Comparison of ENCODE assay signal across 2 cellular contexts in the genomic region with DNA sequence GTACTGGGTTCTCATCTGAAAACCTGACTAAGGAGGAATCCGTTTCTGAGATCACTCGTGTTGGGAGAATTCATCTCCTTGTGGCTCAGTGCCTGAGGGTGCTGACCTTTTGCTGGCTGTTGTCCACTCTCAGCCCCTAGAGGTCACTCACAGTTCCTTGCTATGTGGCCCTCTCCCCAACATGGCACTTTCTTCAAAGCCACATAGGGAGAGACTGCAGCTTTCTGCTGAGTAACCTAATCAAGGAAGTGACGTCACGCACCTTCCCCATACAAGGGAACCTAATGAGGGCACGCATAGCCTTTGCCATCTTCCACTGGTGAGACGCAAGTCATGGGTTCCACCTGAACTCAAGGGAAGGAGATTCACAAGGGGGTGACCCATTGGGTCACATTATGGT.
A peak's percentile ranks its signal among the peaks of the same experiment; 100 is the strongest.
TF ChIP-seq lines count a peak whose summit lies in the region.

No MANE protein-coding gene starts in this region.

TF ChIP-seq in HepG2, 621 proteins besides CTCF, POLR2A, EP300 and RAD21:
- TF ChIP-seq ATF7 (IDR thresholded peaks at IDR 0.05) (peak; percentile 18; the same call in 1 of the 2 replicates), ATF7 (CRISPR knock-in tag; IDR thresholded peaks at IDR 0.05) (no peak), CREB1 (IDR thresholded peaks at IDR 0.05) (peak; percentile 84), CREB1 (CRISPR knock-in tag; IDR thresholded peaks at IDR 0.05) (no peak), KLF16 (CRISPR knock-in tag; IDR thresholded peaks at IDR 0.05) (no peak), ZNF543 (CRISPR knock-in tag; IDR thresholded peaks at IDR 0.05) (peak; percentile 98), ZNF770 (CRISPR knock-in tag; IDR thresholded peaks at IDR 0.05) (no peak), HHEX (CRISPR knock-in tag; IDR thresholded peaks at IDR 0.05) (no peak), ZNF317 (CRISPR knock-in tag; IDR thresholded peaks at IDR 0.05) (no peak)

TF ChIP-seq in K562, 482 proteins besides CTCF, POLR2A, EP300 and RAD21:
- TF ChIP-seq NFE2 (IDR thresholded peaks at IDR 0.05; ENCODE audit: low read depth) (peak; percentile 75), ZNF239 (CRISPR knock-in tag; IDR thresholded peaks at IDR 0.05) (no peak), ZNF274 (IDR thresholded peaks at IDR 0.05; ENCODE audit: borderline replicate concordance, low read depth, low read length) (no peak), TSC22D4 (tag; IDR thresholded peaks at IDR 0.05) (no peak), POLR2AphosphoS2 (IDR thresholded peaks at IDR 0.05; ENCODE audit: low read length) (no peak), HMBOX1 (IDR thresholded peaks at IDR 0.05) (no peak), ARID1B (IDR thresholded peaks at IDR 0.05) (no peak), JUND (IDR thresholded peaks at IDR 0.05; ENCODE audit: borderline replicate concordance, low read depth, low read length) (0 out of 2 replicates have a peak, but pooled peaks have one; percentile 7), JUND (tag; IDR thresholded peaks at IDR 0.05; ENCODE audit: borderline replicate concordance, low read depth, low read length) (0 out of 3 replicates have a peak, but pooled peaks have one; percentile 36), TFAP4 (CRISPR knock-in tag; IDR thresholded peaks at IDR 0.05; ENCODE audit: borderline replicate concordance) (no peak), ATF7 (IDR thresholded peaks at IDR 0.05) (peak; percentile 62; the same call in 1 of the 2 replicates), RNF2 (IDR thresholded peaks at IDR 0.05) (no peak), FOXP1 (CRISPR knock-in tag; IDR thresholded peaks at IDR 0.05) (no peak), CGGBP1 (CRISPR knock-in tag; IDR thresholded peaks at IDR 0.05) (no peak), OTX1 (CRISPR knock-in tag; IDR thresholded peaks at IDR 0.05) (no peak), BDP1 (IDR thresholded peaks at IDR 0.05; ENCODE audit: insufficient read depth, insufficient read length) (no peak), CREM (IDR thresholded peaks at IDR 0.05; ENCODE audit: low read depth) (peak; percentile 75), ZNF75A (CRISPR knock-in tag; IDR thresholded peaks at IDR 0.05) (no peak), ZNF324 (CRISPR knock-in tag; IDR thresholded peaks at IDR 0.05) (no peak), ZNF384 (IDR thresholded peaks at IDR 0.05; ENCODE audit: low read depth, low read length) (no peak), ZNF316 (IDR thresholded peaks at IDR 0.05) (peak; percentile 53; the same call in 1 of the 2 replicates), ATF1 (CRISPR knock-in tag; IDR thresholded peaks at IDR 0.05) (no peak), ATF1 (tag; IDR thresholded peaks at IDR 0.05) (peak; percentile 81), FIP1L1 (IDR thresholded peaks at IDR 0.05; ENCODE audit: low read depth, low read length, poor library complexity, severe bottlenecking) (no peak), GABPA (tag; conservative IDR thresholded peaks at IDR 0.05; ENCODE audit: low read depth) (peak; percentile 37; the same call in 1 of the 2 replicates), POU5F1 (IDR thresholded peaks at IDR 0.05; ENCODE audit: borderline replicate concordance, low read depth, low read length, partially characterized antibody) (no peak), MAFF (IDR thresholded peaks at IDR 0.05; ENCODE audit: low read length) (no peak; the same call in 1 of the 2 replicates), GATAD2B (IDR thresholded peaks at IDR 0.05; ENCODE audit: borderline replicate concordance) (no peak), ZNF398 (CRISPR knock-in tag; IDR thresholded peaks at IDR 0.05) (no peak), SMARCA4 (IDR thresholded peaks at IDR 0.05) (no peak), ATF3 (IDR thresholded peaks at IDR 0.05) (peak; percentile 57), ATF3 (CRISPR knock-in tag; conservative IDR thresholded peaks at IDR 0.05) (no peak), MAFG (tag; conservative IDR thresholded peaks at IDR 0.05) (peak; percentile 41; the same call in 1 of the 2 replicates)
- TF ChIP-seq, protein P1, sequence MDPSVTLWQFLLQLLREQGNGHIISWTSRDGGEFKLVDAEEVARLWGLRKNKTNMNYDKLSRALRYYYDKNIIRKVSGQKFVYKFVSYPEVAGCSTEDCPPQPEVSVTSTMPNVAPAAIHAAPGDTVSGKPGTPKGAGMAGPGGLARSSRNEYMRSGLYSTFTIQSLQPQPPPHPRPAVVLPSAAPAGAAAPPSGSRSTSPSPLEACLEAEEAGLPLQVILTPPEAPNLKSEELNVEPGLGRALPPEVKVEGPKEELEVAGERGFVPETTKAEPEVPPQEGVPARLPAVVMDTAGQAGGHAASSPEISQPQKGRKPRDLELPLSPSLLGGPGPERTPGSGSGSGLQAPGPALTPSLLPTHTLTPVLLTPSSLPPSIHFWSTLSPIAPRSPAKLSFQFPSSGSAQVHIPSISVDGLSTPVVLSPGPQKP (CRISPR knock-in tag; IDR thresholded peaks at IDR 0.05): no peak
- TF ChIP-seq, protein P2, sequence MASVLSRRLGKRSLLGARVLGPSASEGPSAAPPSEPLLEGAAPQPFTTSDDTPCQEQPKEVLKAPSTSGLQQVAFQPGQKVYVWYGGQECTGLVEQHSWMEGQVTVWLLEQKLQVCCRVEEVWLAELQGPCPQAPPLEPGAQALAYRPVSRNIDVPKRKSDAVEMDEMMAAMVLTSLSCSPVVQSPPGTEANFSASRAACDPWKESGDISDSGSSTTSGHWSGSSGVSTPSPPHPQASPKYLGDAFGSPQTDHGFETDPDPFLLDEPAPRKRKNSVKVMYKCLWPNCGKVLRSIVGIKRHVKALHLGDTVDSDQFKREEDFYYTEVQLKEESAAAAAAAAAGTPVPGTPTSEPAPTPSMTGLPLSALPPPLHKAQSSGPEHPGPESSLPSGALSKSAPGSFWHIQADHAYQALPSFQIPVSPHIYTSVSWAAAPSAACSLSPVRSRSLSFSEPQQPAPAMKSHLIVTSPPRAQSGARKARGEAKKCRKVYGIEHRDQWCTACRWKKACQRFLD (CRISPR knock-in tag; IDR thresholded peaks at IDR 0.05): no peak
- TF ChIP-seq, protein P3, sequence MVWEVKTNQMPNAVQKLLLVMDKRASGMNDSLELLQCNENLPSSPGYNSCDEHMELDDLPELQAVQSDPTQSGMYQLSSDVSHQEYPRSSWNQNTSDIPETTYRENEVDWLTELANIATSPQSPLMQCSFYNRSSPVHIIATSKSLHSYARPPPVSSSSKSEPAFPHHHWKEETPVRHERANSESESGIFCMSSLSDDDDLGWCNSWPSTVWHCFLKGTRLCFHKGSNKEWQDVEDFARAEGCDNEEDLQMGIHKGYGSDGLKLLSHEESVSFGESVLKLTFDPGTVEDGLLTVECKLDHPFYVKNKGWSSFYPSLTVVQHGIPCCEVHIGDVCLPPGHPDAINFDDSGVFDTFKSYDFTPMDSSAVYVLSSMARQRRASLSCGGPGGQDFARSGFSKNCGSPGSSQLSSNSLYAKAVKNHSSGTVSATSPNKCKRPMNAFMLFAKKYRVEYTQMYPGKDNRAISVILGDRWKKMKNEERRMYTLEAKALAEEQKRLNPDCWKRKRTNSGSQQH (CRISPR knock-in tag; IDR thresholded peaks at IDR 0.05): no peak
TF ChIP-seq in K562: peak in this region for 9.
